8 cellular contexts compared by ENCODE assay signal in the genomic region with DNA sequence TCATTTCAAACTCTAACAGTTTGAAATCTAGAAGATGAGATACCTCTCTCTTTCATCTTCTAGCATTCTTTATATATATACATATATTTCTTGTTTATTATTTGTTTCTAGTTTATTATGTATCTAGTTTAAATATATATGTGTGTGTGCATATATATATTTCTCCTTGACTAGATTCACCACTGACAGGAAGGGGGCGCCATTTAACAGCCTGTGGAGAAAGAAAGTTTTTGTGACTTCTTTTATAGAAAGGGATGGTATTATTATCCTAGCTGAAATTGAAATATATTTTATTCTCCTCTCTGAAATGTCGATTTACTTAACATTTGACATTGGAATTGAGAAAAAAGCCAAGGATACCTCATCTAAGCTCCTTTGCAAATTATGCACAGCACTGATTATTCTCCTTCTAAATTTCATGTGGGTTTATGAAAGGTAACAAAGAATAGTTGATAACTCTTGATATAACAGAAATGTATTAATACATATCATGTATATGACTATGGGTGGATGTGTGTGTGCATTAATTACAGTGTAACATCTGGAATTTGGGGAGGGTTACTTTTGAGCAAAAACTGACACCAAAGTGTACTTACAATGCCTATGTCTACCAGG.
DNase-seq lines count a peak whose midpoint lies in the region; ATAC-seq and TF ChIP-seq lines count a peak whose summit lies in the region.

No MANE protein-coding gene starts in this region.

- no peak overlapping the region for H3K18ac ChIP-seq in mesendoderm (ENCODE audit: low read length)

- no peak for TF ChIP-seq POLR2A in thyroid gland (IDR thresholded peaks at IDR 0.05)

- H3K4ac ChIP-seq in mesendoderm (ENCODE audit: low read depth, low read length) = no peak overlapping the region

- no peak overlapping the region for H2AFZ ChIP-seq in MM.1S (ENCODE audit: low read length)
- no peak overlapping the region for H2AFZ ChIP-seq in SU-DHL-6 (ENCODE audit: low read depth, low read length, severe bottlenecking)

- H3K9me3 ChIP-seq in MM.1S (replicated peaks; ENCODE audit: insufficient read depth, low read length) (no peaks in the 10 kb centered on the region), SU-DHL-6 (ENCODE audit: insufficient read depth, low read length) (no peaks in the 10 kb centered on the region), thyroid gland (no peaks in the 10 kb centered on the region)

- TF ChIP-seq CTCF in MM.1S (IDR thresholded peaks at IDR 0.05; ENCODE audit: low read length) = peak; percentile 67
- peak; percentile 86 for TF ChIP-seq CTCF in SU-DHL-6 (IDR thresholded peaks at IDR 0.05; ENCODE audit: insufficient read depth, low read length, poor library complexity, severe bottlenecking)
- peak; percentile 70 to 95 (median 85) for TF ChIP-seq CTCF in dorsolateral prefrontal cortex (IDR thresholded peaks at IDR 0.05 in 54 of 56, conservative IDR thresholded peaks at IDR 0.05 in 2 of 56; ENCODE audit: low read depth in 1 of 56, partially characterized antibody in 56 of 56)
- TF ChIP-seq CTCF in thyroid gland (IDR thresholded peaks at IDR 0.05) = peak; percentile 41 to 88 (median 72)

- no peak overlapping the region for H2BK15ac ChIP-seq in mesendoderm (replicated peaks; ENCODE audit: low read depth)

- intact Hi-C loops in dorsolateral prefrontal cortex (cut with DNase I) = loop anchor here (2.0 to 10.0 kb wide), 4 partner anchors 225 to 1117 kb away; no protein-coding TSS in a partner anchor
- intact Hi-C loops in thyroid gland (cut with DNase I) = loop anchor here (5.0 to 10.0 kb wide), 2 partner anchors 617 to 1115 kb away; no protein-coding TSS in a partner anchor

- H3K4me2 ChIP-seq in MM.1S (ENCODE audit: low read depth, low read length) (no peak overlapping the region), SU-DHL-6 (ENCODE audit: low read depth, low read length, poor library complexity, severe bottlenecking) (no peak overlapping the region), mesendoderm (ENCODE audit: low read length) (no peak overlapping the region)

- no peaks in the 10 kb centered on the region for H3K79me1 ChIP-seq in mesendoderm (ENCODE audit: low read length)

- no peaks in the 10 kb centered on the region for H3K27me3 ChIP-seq in MM.1S (replicated peaks; ENCODE audit: insufficient read depth, low read length)
- no peaks in the 10 kb centered on the region for H3K27me3 ChIP-seq in SU-DHL-6 (ENCODE audit: low read length)
- no peaks in the 10 kb centered on the region for H3K27me3 ChIP-seq in dorsolateral prefrontal cortex
- no peaks in the 10 kb centered on the region for H3K27me3 ChIP-seq in mesendoderm (ENCODE audit: insufficient read depth, low read length, poor library complexity)
- no peaks in the 10 kb centered on the region for H3K27me3 ChIP-seq in thyroid gland

- H3K4me3 ChIP-seq in MM.1S (ENCODE audit: low read length) (no peak overlapping the region), SU-DHL-6 (ENCODE audit: insufficient read depth, low read length, poor library complexity, severe bottlenecking) (no peak overlapping the region), dorsolateral prefrontal cortex (no peak overlapping the region), mesendoderm (ENCODE audit: low read length) (no peak overlapping the region), thyroid gland (replicated peaks in 1 of 3) (no peak overlapping the region)

- H4K20me1 ChIP-seq in MM.1S (ENCODE audit: insufficient read depth, low read length) (no peaks in the 10 kb centered on the region), SU-DHL-6 (ENCODE audit: low read depth, low read length) (no peaks in the 10 kb centered on the region)

- no peak for ATAC-seq in GM21526 (IDR thresholded peaks at IDR 0.05; ENCODE audit: low FRiP score, unreplicated experiment)

- no CpG with 5 or more reads among the region's 2 CpGs for WGBS in mesendoderm (ENCODE audit: extremely low coverage, insufficient coverage, low lambda C conversion rate)
- 2 to 5% methylated on average over 2 of the region's 2 CpGs for WGBS in thyroid gland, 2 donors

- peak; percentile 83 for DNase-seq in NCI-H510A treated with DMSO at 0.1 percent for 48 hours (lab: John Stamatoyannopoulos, UW)
- DNase-seq in NCI-H510A (lab: John Stamatoyannopoulos, UW) = no peak
- DNase-seq in MM.1S = peak; percentile 54
- peak in 6 of 10 donors; percentile 32 to 71 (median 42) for DNase-seq in dorsolateral prefrontal cortex
- DNase-seq in mesendoderm = peak; percentile 41
- DNase-seq in thyroid gland = peak; percentile 50 to 62

- H3K9ac ChIP-seq in MM.1S (ENCODE audit: low read length) (no peak overlapping the region), SU-DHL-6 (ENCODE audit: low read length) (no peak overlapping the region), mesendoderm (ENCODE audit: low read length) (no peak overlapping the region)

- no peaks in the 10 kb centered on the region for H3F3A ChIP-seq in MM.1S (ENCODE audit: insufficient read depth, low read length)
- no peaks in the 10 kb centered on the region for H3F3A ChIP-seq in SU-DHL-6 (ENCODE audit: insufficient read depth)

- H4K8ac ChIP-seq in mesendoderm (ENCODE audit: low read depth, low read length) = no peak overlapping the region

- no peak overlapping the region for H3K27ac ChIP-seq in MM.1S (ENCODE audit: low read length)
- no peak overlapping the region for H3K27ac ChIP-seq in SU-DHL-6 (ENCODE audit: low read depth, low read length)
- H3K27ac ChIP-seq in dorsolateral prefrontal cortex = no peak overlapping the region
- H3K27ac ChIP-seq in mesendoderm (ENCODE audit: low read depth, low read length) = no peak overlapping the region
- H3K27ac ChIP-seq in thyroid gland = no peak overlapping the region

- no peak overlapping the region for H2AK5ac ChIP-seq in mesendoderm (ENCODE audit: low read length)

- H3K9me2 ChIP-seq in MM.1S (replicated peaks; ENCODE audit: insufficient read depth, low read length) (no peaks in the 10 kb centered on the region), SU-DHL-6 (replicated peaks; ENCODE audit: insufficient read depth, low read length) (no peaks in the 10 kb centered on the region)

- H3K36me3 ChIP-seq in MM.1S (replicated peaks; ENCODE audit: insufficient read depth, low read length) (no peaks in the 10 kb centered on the region), SU-DHL-6 (ENCODE audit: low read length) (no peaks in the 10 kb centered on the region), mesendoderm (ENCODE audit: control insufficient read depth, insufficient read depth, low read length) (no peaks in the 10 kb centered on the region), thyroid gland (no peaks in the 10 kb centered on the region)

- no peak overlapping the region for H2BK5ac ChIP-seq in mesendoderm (ENCODE audit: low read length)

- H3K23ac ChIP-seq in mesendoderm (ENCODE audit: low read length) = no peak overlapping the region

- H3K79me2 ChIP-seq in MM.1S (ENCODE audit: low read length) (no peaks in the 10 kb centered on the region), SU-DHL-6 (ENCODE audit: insufficient read depth, low read length) (no peaks in the 10 kb centered on the region), mesendoderm (ENCODE audit: control insufficient read depth, insufficient read depth, low read length) (no peaks in the 10 kb centered on the region)

- H3K4me1 ChIP-seq in MM.1S (ENCODE audit: low read length) = no peaks in the 10 kb centered on the region
- no peaks in the 10 kb centered on the region for H3K4me1 ChIP-seq in mesendoderm (ENCODE audit: control insufficient read depth, low read depth, low read length)
- H3K4me1 ChIP-seq in thyroid gland = peaks cover 0 to 6% of the 10 kb centered on the region in 2 donors

- H4K5ac ChIP-seq in mesendoderm (ENCODE audit: low read length) = no peak overlapping the region

- H2BK120ac ChIP-seq in mesendoderm (ENCODE audit: low read depth, low read length) = no peak overlapping the region

- H3K56ac ChIP-seq in mesendoderm (ENCODE audit: low read length) = no peak overlapping the region
